ENCODE assay signal across 16 cellular contexts in the genomic region with DNA sequence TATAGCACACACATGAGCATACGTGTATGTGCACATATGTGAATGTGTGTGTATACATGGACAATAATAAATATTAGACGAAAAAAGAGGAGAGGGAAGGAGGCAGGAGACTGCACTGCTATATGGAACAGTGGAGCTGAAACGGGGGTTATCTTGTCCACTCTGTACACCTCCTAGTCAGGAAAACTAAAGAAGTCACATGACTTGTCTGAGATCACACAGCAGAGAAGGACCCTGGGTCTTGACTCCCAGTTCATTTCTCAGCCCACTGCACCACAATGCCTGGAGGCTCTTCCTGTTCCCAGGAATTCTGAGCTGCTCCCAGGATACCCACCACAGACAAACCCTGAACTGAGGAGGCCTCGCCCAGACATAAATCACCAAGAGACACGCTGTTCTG.
DNase-seq lines count a peak whose midpoint lies in the region; ATAC-seq and TF ChIP-seq lines count a peak whose summit lies in the region.
"Had no signal": no experiment of that assay in that cellular context is flagged by ENCODE, and none has a peak within 500 bp of the region (broad histone marks: within the 10 kb centered on the region; RNA-seq: fewer than 3 reads in every experiment).

No MANE protein-coding gene starts in this region.

- H3K9ac ChIP-seq in neuronal stem cell (ENCODE audit: low read depth, low read length, poor library complexity) (no peak overlapping the region), endodermal cell (ENCODE audit: extremely low read depth, low read length, poor library complexity, severe bottlenecking) (no peak overlapping the region), mesendoderm (ENCODE audit: low read length) (no peak overlapping the region)

- H2BK5ac ChIP-seq in neuronal stem cell (ENCODE audit: low read length) (no peak overlapping the region), mesendoderm (ENCODE audit: low read length) (no peak overlapping the region)

- no peak overlapping the region for H3K4ac ChIP-seq in neuronal stem cell (ENCODE audit: low read length)
- H3K4ac ChIP-seq in mesendoderm (ENCODE audit: low read depth, low read length), result no peak overlapping the region

- H2BK15ac ChIP-seq in neuronal stem cell (ENCODE audit: low read length) (no peak overlapping the region), mesendoderm (replicated peaks; ENCODE audit: low read depth) (no peak overlapping the region)

- no peak for DNase-seq in WTC11 (ENCODE audit: low spot score)
- DNase-seq in endothelial cell (ENCODE audit: low spot score), result no peak
- no peak for DNase-seq in neuronal stem cell (ENCODE audit: low spot score)
- no peak for DNase-seq in activated T-helper 1 cell treated with anti-CD3 and anti-CD28 coated beads, Interleukin-12 subunit alpha, Interleukin-12 subunit beta, Interleukin-2, Interleukin-4 antibody, amounts not matched to agents 30 ng/mL and 10 ng/mL and 1 ng/mL, durations not matched to agents 14 hours and 24 hours and 36 hours (ENCODE audit: low spot score)
- DNase-seq in endodermal cell, result no peak
- no peak for DNase-seq in mesendoderm
- DNase-seq: Caco-2; CD4-positive, CD25-positive, alpha-beta regulatory T cell; CD8-positive, alpha-beta T cell; DMS153; DND-41; GOT3; H9 had no signal

- H3K4me2 ChIP-seq in neuronal stem cell (ENCODE audit: insufficient read depth, low read length, poor library complexity, severe bottlenecking) (no peak overlapping the region), mesendoderm (ENCODE audit: low read length) (no peak overlapping the region)

- H3K4me3 ChIP-seq in neuronal stem cell (ENCODE audit: low read length in 2 of 2), result peak overlapping the region in 1 of 2 donors; percentile 25
- no peak overlapping the region for H3K4me3 ChIP-seq in endodermal cell (ENCODE audit: low read length)
- H3K4me3 ChIP-seq in mesendoderm (ENCODE audit: low read length), result no peak overlapping the region

- intact Hi-C loops in activated T-helper 1 cell treated with anti-CD3 and anti-CD28 coated beads, Interleukin-12 subunit alpha, Interleukin-12 subunit beta, Interleukin-2, Interleukin-4 antibody, amounts not matched to agents 30 ng/mL and 10 ng/mL and 1 ng/mL, durations not matched to agents 14 hours and 24 hours and 36 hours (cut with micrococcal nuclease), result no loop called here

- H3K4me1 ChIP-seq in neuronal stem cell (ENCODE audit: control insufficient read depth in 2 of 2, insufficient read depth in 1 of 2, low read depth in 1 of 2, low read length in 2 of 2) (peaks cover 0 to 9% of the 10 kb centered on the region in 2 donors), endodermal cell (ENCODE audit: control insufficient read depth, insufficient read depth, low read length) (no peaks in the 10 kb centered on the region), mesendoderm (ENCODE audit: control insufficient read depth, low read depth, low read length) (peaks cover 3% of the 10 kb centered on the region)

- H4K5ac ChIP-seq in mesendoderm (ENCODE audit: low read length), result no peak overlapping the region

- no peak overlapping the region for H3K56ac ChIP-seq in mesendoderm (ENCODE audit: low read length)

- H3K9me3 ChIP-seq in neuronal stem cell (replicated peaks in 1 of 2; ENCODE audit: control insufficient read depth in 2 of 2, insufficient read depth in 1 of 2, low read depth in 1 of 2, low read length in 2 of 2) (peaks cover 13 to 15% of the 10 kb centered on the region in 2 donors), endodermal cell (ENCODE audit: control insufficient read depth, low read length) (peaks cover 23% of the 10 kb centered on the region)

- H3K4me3 Mint-ChIP-seq in WTC11 (no peak overlapping the region), endothelial cell (ENCODE audit: unreplicated experiment) (no peak overlapping the region), endodermal cell (no peak overlapping the region)
- no peak overlapping the region for H3K4me3 Mint-ChIP-seq in activated T-helper 1 cell treated with anti-CD3 and anti-CD28 coated beads, Interleukin-12 subunit alpha, Interleukin-12 subunit beta, Interleukin-2, Interleukin-4 antibody, amounts not matched to agents 30 ng/mL and 10 ng/mL and 1 ng/mL, durations not matched to agents 14 hours and 24 hours and 36 hours
- H3K4me3 Mint-ChIP-seq: CD4-positive, CD25-positive, alpha-beta regulatory T cell; CD8-positive, alpha-beta T cell; H9 had no signal

- H3K79me2 ChIP-seq in mesendoderm (ENCODE audit: control insufficient read depth, insufficient read depth, low read length), result no peaks in the 10 kb centered on the region

- H2AK5ac ChIP-seq in neuronal stem cell (ENCODE audit: low read depth, low read length) (no peak overlapping the region), mesendoderm (ENCODE audit: low read length) (no peak overlapping the region)

- no peaks in the 10 kb centered on the region for H3K79me1 ChIP-seq in neuronal stem cell (ENCODE audit: low read depth, low read length)
- no peaks in the 10 kb centered on the region for H3K79me1 ChIP-seq in mesendoderm (ENCODE audit: low read length)

- H3K23ac ChIP-seq in neuronal stem cell (ENCODE audit: low read depth, low read length, poor library complexity) (no peak overlapping the region), mesendoderm (ENCODE audit: low read length) (no peak overlapping the region)

- H4K91ac ChIP-seq in neuronal stem cell (ENCODE audit: low read depth, low read length, poor library complexity), result no peak overlapping the region

- POLR2A ChIA-PET in WTC11 (lab: Charles Lee), result no interaction called here

- H3K27ac Mint-ChIP-seq in WTC11 (peak overlapping the region; percentile 29; the same call in 1 of the 2 replicates), endothelial cell (ENCODE audit: unreplicated experiment) (peak overlapping the region; percentile 43), endodermal cell (no peak overlapping the region)
- no peak overlapping the region for H3K27ac Mint-ChIP-seq in activated T-helper 1 cell treated with anti-CD3 and anti-CD28 coated beads, Interleukin-12 subunit alpha, Interleukin-12 subunit beta, Interleukin-2, Interleukin-4 antibody, amounts not matched to agents 30 ng/mL and 10 ng/mL and 1 ng/mL, durations not matched to agents 14 hours and 24 hours and 36 hours
- H3K27ac Mint-ChIP-seq: CD4-positive, CD25-positive, alpha-beta regulatory T cell; CD8-positive, alpha-beta T cell had no signal

- H3K27ac ChIP-seq in neuronal stem cell (replicated peaks; ENCODE audit: low read length), result no peak overlapping the region
- H3K27ac ChIP-seq in endodermal cell (ENCODE audit: low read depth, low read length), result no peak overlapping the region
- H3K27ac ChIP-seq in mesendoderm (ENCODE audit: low read depth, low read length), result no peak overlapping the region
- H3K27ac ChIP-seq: C4-2B had no signal

- H3K27me3 ChIP-seq in neuronal stem cell (ENCODE audit: control insufficient read depth in 3 of 3, insufficient read depth in 3 of 3, low read depth in 1 of 3, low read length in 3 of 3) (peaks cover 0 to 11% (median 0%) of the 10 kb centered on the region in 3 experiments), endodermal cell (ENCODE audit: control insufficient read depth, insufficient read depth, low read length, poor library complexity, severe bottlenecking) (no peaks in the 10 kb centered on the region), mesendoderm (ENCODE audit: insufficient read depth, low read length, poor library complexity) (no peaks in the 10 kb centered on the region)

- TF ChIP-seq CTCF in WTC11 (IDR thresholded peaks at IDR 0.05), result no peak
- no peak for TF ChIP-seq CTCF in endothelial cell (IDR thresholded peaks at IDR 0.05; ENCODE audit: unreplicated experiment)
- TF ChIP-seq CTCF in endodermal cell (conservative IDR thresholded peaks at IDR 0.05), result no peak

- no peak overlapping the region for H2AFZ ChIP-seq in neuronal stem cell (ENCODE audit: low read length)

- H3K36me3 Mint-ChIP-seq in WTC11 (peaks cover 26% of the 10 kb centered on the region), endothelial cell (ENCODE audit: low read depth, unreplicated experiment) (no peaks in the 10 kb centered on the region), endodermal cell (ENCODE audit: low read depth) (peaks cover 12% of the 10 kb centered on the region)
- peaks cover 2% of the 10 kb centered on the region for H3K36me3 Mint-ChIP-seq in activated T-helper 1 cell treated with anti-CD3 and anti-CD28 coated beads, Interleukin-12 subunit alpha, Interleukin-12 subunit beta, Interleukin-2, Interleukin-4 antibody, amounts not matched to agents 30 ng/mL and 10 ng/mL and 1 ng/mL, durations not matched to agents 14 hours and 24 hours and 36 hours (ENCODE audit: low read depth)
- H3K36me3 Mint-ChIP-seq: CD4-positive, CD25-positive, alpha-beta regulatory T cell; CD8-positive, alpha-beta T cell had no signal

- WGBS in neuronal stem cell (ENCODE audit: extremely low coverage in 2 of 2, insufficient read length in 2 of 2, insufficient replicate concordance in 1 of 2), 2 donors, result no CpG with 5 or more reads among the region's 5 CpGs
- 93 to 95% methylated on average over 5 of the region's 5 CpGs for WGBS in endodermal cell (ENCODE audit: insufficient coverage in 1 of 2, insufficient read length in 1 of 2), 2 experiments
- WGBS in mesendoderm (ENCODE audit: extremely low coverage, insufficient coverage, low lambda C conversion rate), result no CpG with 5 or more reads among the region's 5 CpGs

- peak overlapping the region; percentile 4 for H3K14ac ChIP-seq in neuronal stem cell (ENCODE audit: low read length)

- H3K9me3 Mint-ChIP-seq in WTC11 (peaks cover 30% of the 10 kb centered on the region), endothelial cell (ENCODE audit: unreplicated experiment) (peaks cover 4% of the 10 kb centered on the region), endodermal cell (peaks cover 35% of the 10 kb centered on the region)
- H3K9me3 Mint-ChIP-seq in activated T-helper 1 cell treated with anti-CD3 and anti-CD28 coated beads, Interleukin-12 subunit alpha, Interleukin-12 subunit beta, Interleukin-2, Interleukin-4 antibody, amounts not matched to agents 30 ng/mL and 10 ng/mL and 1 ng/mL, durations not matched to agents 14 hours and 24 hours and 36 hours, result peaks cover 17% of the 10 kb centered on the region

- H2BK12ac ChIP-seq in neuronal stem cell (ENCODE audit: low read length), result no peak overlapping the region

- H3K27me3 Mint-ChIP-seq in WTC11 (ENCODE audit: low read depth), result peaks cover 6% of the 10 kb centered on the region
- H3K27me3 Mint-ChIP-seq in endothelial cell (ENCODE audit: unreplicated experiment), result peaks cover 5% of the 10 kb centered on the region
- H3K27me3 Mint-ChIP-seq in activated T-helper 1 cell treated with anti-CD3 and anti-CD28 coated beads, Interleukin-12 subunit alpha, Interleukin-12 subunit beta, Interleukin-2, Interleukin-4 antibody, amounts not matched to agents 30 ng/mL and 10 ng/mL and 1 ng/mL, durations not matched to agents 14 hours and 24 hours and 36 hours (ENCODE audit: insufficient read depth), result no peaks in the 10 kb centered on the region
- H3K27me3 Mint-ChIP-seq in endodermal cell (ENCODE audit: insufficient read depth), result peaks cover 4% of the 10 kb centered on the region
- H3K27me3 Mint-ChIP-seq: CD4-positive, CD25-positive, alpha-beta regulatory T cell had no signal

- H2BK120ac ChIP-seq in neuronal stem cell (ENCODE audit: low read depth, low read length) (no peak overlapping the region), mesendoderm (ENCODE audit: low read depth, low read length) (no peak overlapping the region)

- no peak overlapping the region for H3K18ac ChIP-seq in neuronal stem cell (ENCODE audit: low read length)
- H3K18ac ChIP-seq in mesendoderm (ENCODE audit: low read length), result no peak overlapping the region

- CTCF ChIA-PET in WTC11 (lab: Charles Lee), result no interaction called here

- ATAC-seq in WTC11 (no peak), HG03354 (IDR thresholded peaks at IDR 0.05; ENCODE audit: poor library complexity, severe bottlenecking, unreplicated experiment) (no peak)
- ATAC-seq: CD8-positive, alpha-beta T cell; HCT116 had no signal

- no peak overlapping the region for H4K8ac ChIP-seq in neuronal stem cell (ENCODE audit: low read depth, low read length)
- no peak overlapping the region for H4K8ac ChIP-seq in mesendoderm (ENCODE audit: low read depth, low read length)

- H3K36me3 ChIP-seq in neuronal stem cell (replicated peaks in 1 of 2; ENCODE audit: control insufficient read depth in 2 of 2, insufficient read depth in 2 of 2, low read length in 2 of 2) (no peaks in the 10 kb centered on the region), endodermal cell (ENCODE audit: control insufficient read depth, insufficient read depth, low read length) (no peaks in the 10 kb centered on the region), mesendoderm (ENCODE audit: control insufficient read depth, insufficient read depth, low read length) (no peaks in the 10 kb centered on the region)

- H3K4me1 Mint-ChIP-seq in WTC11 (peaks cover 40% of the 10 kb centered on the region), endothelial cell (ENCODE audit: unreplicated experiment) (no peaks in the 10 kb centered on the region), endodermal cell (peaks cover 10% of the 10 kb centered on the region)
- H3K4me1 Mint-ChIP-seq in activated T-helper 1 cell treated with anti-CD3 and anti-CD28 coated beads, Interleukin-12 subunit alpha, Interleukin-12 subunit beta, Interleukin-2, Interleukin-4 antibody, amounts not matched to agents 30 ng/mL and 10 ng/mL and 1 ng/mL, durations not matched to agents 14 hours and 24 hours and 36 hours (ENCODE audit: low read depth), result no peaks in the 10 kb centered on the region
- H3K4me1 Mint-ChIP-seq: CD4-positive, CD25-positive, alpha-beta regulatory T cell had no signal

Comparison
In these comparisons a context has a peak if more than half of its experiments do, and no peak if none do; other contexts are left out.
1. H3K27ac Mint-ChIP-seq: peak in WTC11 (single experiment) and endothelial cell (single experiment); none in activated T-helper 1 cell treated with anti-CD3 and anti-CD28 coated beads, Interleukin-12 subunit alpha, Interleukin-12 subunit beta, Interleukin-2, Interleukin-4 antibody, amounts not matched to agents 30 ng/mL and 10 ng/mL and 1 ng/mL, durations not matched to agents 14 hours and 24 hours and 36 hours (single experiment) and endodermal cell (single experiment).